8 cellular contexts compared by ENCODE assay signal in genomic region chr1:43270421-43271095, GRCh38. TPM values are rescaled to one million over a fixed set of nuclear protein-coding genes. Genes with fewer than 3 reads are reported as not detected.
DNase-seq lines count a peak whose midpoint lies in the region; ATAC-seq and TF ChIP-seq lines count a peak whose summit lies in the region.

No MANE protein-coding gene starts in this region.

- H3K27me3 Mint-ChIP-seq in CD4-positive, alpha-beta T cell = peaks cover 22% of the 10 kb centered on the region

- H3K27ac Mint-ChIP-seq in CD4-positive, alpha-beta T cell = no peak overlapping the region

- H2BK120ac ChIP-seq in mesendoderm (ENCODE audit: low read depth, low read length) = no peak overlapping the region

- H3K9ac ChIP-seq in MM.1S (ENCODE audit: low read length) (no peak overlapping the region), mammary epithelial cell (ENCODE audit: insufficient read depth, low read length) (no peak overlapping the region), mesendoderm (ENCODE audit: low read length) (peak overlapping the region; percentile 56)

- no peak overlapping the region for H4K5ac ChIP-seq in mesendoderm (ENCODE audit: low read length)

- H3K56ac ChIP-seq in mesendoderm (ENCODE audit: low read length) = peak overlapping the region; percentile 79

- no peak overlapping the region for H4K8ac ChIP-seq in mesendoderm (ENCODE audit: low read depth, low read length)

- H3K27ac ChIP-seq in CD4-positive, alpha-beta T cell (ENCODE audit: low read depth, low read length) = no peak overlapping the region
- H3K27ac ChIP-seq in MM.1S (ENCODE audit: low read length) (no peak overlapping the region), mammary epithelial cell (ENCODE audit: insufficient read depth, low read depth, low read length) (no peak overlapping the region), mesendoderm (ENCODE audit: low read depth, low read length) (no peak overlapping the region)

- POLR2A ChIA-PET in CD4-positive, alpha-beta T cell (lab: Charles Lee) = no interaction called here

- H2AK5ac ChIP-seq in mesendoderm (ENCODE audit: low read length) = no peak overlapping the region

- peaks cover 2% of the 10 kb centered on the region for H3K9me3 Mint-ChIP-seq in CD4-positive, alpha-beta T cell

- no peak overlapping the region for H2BK15ac ChIP-seq in mesendoderm (replicated peaks; ENCODE audit: low read depth)

- DNase-seq in CD4-positive, alpha-beta T cell = peak in 1 of 10 experiments; percentile 7
- DNase-seq in MM.1S (no peak), mammary epithelial cell (peak; percentile 71), mesendoderm (peak; percentile 93), HAP-1 (ENCODE audit: low spot score in 2 of 2) (no peak), GM19240 (ENCODE audit: insufficient read length, low spot score) (no peak), amniotic stem cell (lab: John Stamatoyannopoulos, UW) (no peak)
- DNase-seq in NK-92 treated with Interleukin-12 subunit alpha and Interleukin-12 subunit beta, amount 100 ng/mL, for 24 hours (lab: John Stamatoyannopoulos, UW) = no peak

- H3K4me3 ChIP-seq in MM.1S (ENCODE audit: low read length) (peak overlapping the region; percentile 33; the same call in 1 of the 2 replicates), mammary epithelial cell (replicated peaks in 1 of 3; ENCODE audit: insufficient read depth in 1 of 3, low read depth in 2 of 3, low read length in 3 of 3) (peak overlapping the region in 1 of 3 experiments; percentile 3), mesendoderm (ENCODE audit: low read length) (no peak overlapping the region), HAP-1 (no peak overlapping the region)

- 6% methylated on average over 8 of the region's 29 CpGs for WGBS in mammary epithelial cell (ENCODE audit: low coverage, missing lambda C conversion rate)
- WGBS in mesendoderm (ENCODE audit: extremely low coverage, insufficient coverage, low lambda C conversion rate) = no CpG with 5 or more reads among the region's 29 CpGs

- H2AFZ ChIP-seq in MM.1S (ENCODE audit: low read length) (peak overlapping the region; percentile 61; the same call in 1 of the 2 replicates), mammary epithelial cell (ENCODE audit: low read depth, low read length) (peak overlapping the region; percentile 40)

- H3K36me3 ChIP-seq in MM.1S (replicated peaks; ENCODE audit: insufficient read depth, low read length) (no peaks in the 10 kb centered on the region), mammary epithelial cell (ENCODE audit: insufficient read depth, low read length) (no peaks in the 10 kb centered on the region), mesendoderm (ENCODE audit: control insufficient read depth, insufficient read depth, low read length) (no peaks in the 10 kb centered on the region), HAP-1 (replicated peaks) (no peaks in the 10 kb centered on the region)

- no peak overlapping the region for H3K23ac ChIP-seq in mesendoderm (ENCODE audit: low read length)

- peak overlapping the region; percentile 42 for H3K4me3 Mint-ChIP-seq in CD4-positive, alpha-beta T cell

- H3K27me3 ChIP-seq in CD4-positive, alpha-beta T cell (ENCODE audit: control insufficient read depth, insufficient read depth, low read length) = no peaks in the 10 kb centered on the region
- H3K27me3 ChIP-seq in MM.1S (replicated peaks; ENCODE audit: insufficient read depth, low read length) = no peaks in the 10 kb centered on the region
- no peaks in the 10 kb centered on the region for H3K27me3 ChIP-seq in mammary epithelial cell (ENCODE audit: insufficient read depth, low read length)
- H3K27me3 ChIP-seq in mesendoderm (ENCODE audit: insufficient read depth, low read length, poor library complexity) = no peaks in the 10 kb centered on the region
- H3K27me3 ChIP-seq in HAP-1 (ENCODE audit: low read depth) = no peaks in the 10 kb centered on the region

- CTCF ChIA-PET in CD4-positive, alpha-beta T cell (lab: Charles Lee) = no interaction called here
- CTCF ChIA-PET in mammary epithelial cell (lab: Charles Lee; ENCODE audit: low non-redundant PET) = interaction anchor here (0.6 kb wide), 1 partner anchor 13 kb away, joined by 4 read pairs; no protein-coding TSS in a partner anchor

- H4K20me1 ChIP-seq in MM.1S (ENCODE audit: insufficient read depth, low read length) (no peaks in the 10 kb centered on the region), mammary epithelial cell (ENCODE audit: insufficient read depth, low read length) (no peaks in the 10 kb centered on the region)

- H3K4ac ChIP-seq in mesendoderm (ENCODE audit: low read depth, low read length) = no peak overlapping the region

- dilution Hi-C loops in mammary epithelial cell (cut with HindIII; ENCODE audit: low sequenced_read_pairs) = no loop called here

- H3K79me2 ChIP-seq in MM.1S (ENCODE audit: low read length) (no peaks in the 10 kb centered on the region), mammary epithelial cell (ENCODE audit: insufficient read depth, low read length) (no peaks in the 10 kb centered on the region), mesendoderm (ENCODE audit: control insufficient read depth, insufficient read depth, low read length) (no peaks in the 10 kb centered on the region)

- H2BK5ac ChIP-seq in mesendoderm (ENCODE audit: low read length) = no peak overlapping the region

- BruUV-seq in mammary epithelial cell (replicated peaks; lab: Mats Ljungman, UMichigan) = no TSS peak

- H3K4me1 Mint-ChIP-seq in CD4-positive, alpha-beta T cell (ENCODE audit: low read depth) = peaks cover 38% of the 10 kb centered on the region

- TF ChIP-seq CTCF in CD4-positive, alpha-beta T cell (IDR thresholded peaks at IDR 0.05) = no peak
- no peak for TF ChIP-seq CTCF in MM.1S (IDR thresholded peaks at IDR 0.05; ENCODE audit: low read length)
- no peak for TF ChIP-seq CTCF in mammary epithelial cell (conservative IDR thresholded peaks at IDR 0.05 in 1 of 2, IDR thresholded peaks at IDR 0.05 in 1 of 2; ENCODE audit: extremely low read depth in 1 of 2, insufficient read depth in 1 of 2, low read depth in 1 of 2, low read length in 2 of 2)

- peak overlapping the region; percentile 56; the same call in 1 of the 2 replicates for H3K4me2 ChIP-seq in MM.1S (ENCODE audit: low read depth, low read length)
- peak overlapping the region; percentile 58 for H3K4me2 ChIP-seq in mammary epithelial cell (ENCODE audit: insufficient read depth, low read depth, low read length)
- peak overlapping the region; percentile 47 for H3K4me2 ChIP-seq in mesendoderm (ENCODE audit: low read length)

- ATAC-seq in CD4-positive, alpha-beta T cell (ENCODE audit: poor library complexity) = no peak

- no peaks in the 10 kb centered on the region for H3K9me3 ChIP-seq in CD4-positive, alpha-beta T cell (ENCODE audit: control insufficient read depth, low read length)
- no peaks in the 10 kb centered on the region for H3K9me3 ChIP-seq in MM.1S (replicated peaks; ENCODE audit: insufficient read depth, low read length)
- H3K9me3 ChIP-seq in mammary epithelial cell (replicated peaks; ENCODE audit: insufficient read depth, low read length) = no peaks in the 10 kb centered on the region
- no peaks in the 10 kb centered on the region for H3K9me3 ChIP-seq in HAP-1

- no peaks in the 10 kb centered on the region for H3K79me1 ChIP-seq in mesendoderm (ENCODE audit: low read length)

- no peaks in the 10 kb centered on the region for H3K9me2 ChIP-seq in MM.1S (replicated peaks; ENCODE audit: insufficient read depth, low read length)

- in situ Hi-C loops in mammary epithelial cell (cut with MboI; ENCODE audit: low sequenced_read_pairs in 2 of 2) = no loop called here
- in situ Hi-C loops in HAP-1 (cut with MboI; ENCODE audit: low sequenced_read_pairs) = no loop called here

- no peaks in the 10 kb centered on the region for H3K36me3 Mint-ChIP-seq in CD4-positive, alpha-beta T cell (ENCODE audit: low read depth)

- no peaks in the 10 kb centered on the region for H3F3A ChIP-seq in MM.1S (ENCODE audit: insufficient read depth, low read length)

- peak overlapping the region; percentile 53 for H3K18ac ChIP-seq in mesendoderm (ENCODE audit: low read length)

- intact Hi-C loops in CD4-positive, alpha-beta T cell (cut with DNase I, micrococcal nuclease) = no loop called here
- intact Hi-C loops in mammary epithelial cell (cut with micrococcal nuclease) = no loop called here

- H3K4me1 ChIP-seq in MM.1S (ENCODE audit: low read length) = 0 out of 2 replicates have a peak, but pooled peaks cover 5% of the 10 kb centered on the region
- peaks cover 17% of the 10 kb centered on the region for H3K4me1 ChIP-seq in mammary epithelial cell (ENCODE audit: insufficient read depth, low read length)
- peaks cover 6% of the 10 kb centered on the region for H3K4me1 ChIP-seq in mesendoderm (ENCODE audit: control insufficient read depth, low read depth, low read length)
- H3K4me1 ChIP-seq in HAP-1 = no peaks in the 10 kb centered on the region

RNA-seq across cellular contexts. Expression of gene TMEM125, which starts 0.8 kb away (rescaled TPM):
- not detected for total RNA-seq in CD4-positive, alpha-beta T cell
- 1 to 10 TPM in 1 of 2 donors, under 1 TPM in 1; 0.67 to 5.1 TPM for total RNA-seq in mammary epithelial cell
- 2.2 TPM for polyA plus RNA-seq in mammary epithelial cell
- polyA minus RNA-seq in mammary epithelial cell = 3.3 TPM
- 10.8 TPM for polyA plus RNA-seq in mesendoderm (2013, experiment 1 of 2)
- 8.4 TPM for polyA plus RNA-seq in mesendoderm (2013, experiment 2 of 2)

RNA-seq across cellular contexts. Expression of gene C1orf210, which starts 14.8 kb away (rescaled TPM):
- total RNA-seq in CD4-positive, alpha-beta T cell = not detected
- 1 to 10 TPM; 7.0 to 7.2 TPM for total RNA-seq in mammary epithelial cell
- 7.6 TPM for polyA plus RNA-seq in mammary epithelial cell
- 0.93 TPM for polyA minus RNA-seq in mammary epithelial cell
- polyA plus RNA-seq in mesendoderm (2013, experiment 1 of 2) = 5.0 TPM
- 4.9 TPM for polyA plus RNA-seq in mesendoderm (2013, experiment 2 of 2)

RNA-seq across cellular contexts. Expression of gene TIE1, which starts 30.2 kb away (rescaled TPM):
- not detected for total RNA-seq in CD4-positive, alpha-beta T cell
- total RNA-seq in mammary epithelial cell = not detected
- polyA plus RNA-seq in mammary epithelial cell = not detected
- polyA minus RNA-seq in mammary epithelial cell = not detected
- polyA plus RNA-seq in mesendoderm (2013, experiment 1 of 2) = 1.3 TPM
- polyA plus RNA-seq in mesendoderm (2013, experiment 2 of 2) = 2.1 TPM

Comparison
In these comparisons a context has a peak if more than half of its experiments do, and no peak if none do; other contexts are left out.
1. DNase-seq: peak in mammary epithelial cell (single experiment) and mesendoderm (single experiment); none in MM.1S (single experiment), NK-92 treated with Interleukin-12 subunit alpha and Interleukin-12 subunit beta, amount 100 ng/mL, for 24 hours (single experiment), HAP-1 (0 of 2), GM19240 (single experiment) and amniotic stem cell (single experiment).
2. RNA of gene C1orf210, which starts 14.8 kb away (total RNA-seq): 7.0 to 7.2 TPM in mammary epithelial cell; not detected in CD4-positive, alpha-beta T cell; every median in the first group is over 4 times any median in the second.
3. Peak in every context shown above with its lines, with median percentiles within 50 percentile points of each other: H3K4me2 ChIP-seq.